ENCODE assay signal across 15 cellular contexts in genomic region chr19:4712771-4713170, GRCh38. TPM values are rescaled to one million over a fixed set of nuclear protein-coding genes. Genes with fewer than 3 reads are reported as not detected.
A peak's percentile ranks its signal among the peaks of the same experiment; 100 is the strongest.
DNase-seq lines count a peak whose midpoint lies in the region; ATAC-seq and TF ChIP-seq lines count a peak whose summit lies in the region.
"Had no signal": no experiment of that assay in that cellular context is flagged by ENCODE, and none has a peak within 500 bp of the region (broad histone marks: within the 10 kb centered on the region; RNA-seq: fewer than 3 reads in every experiment).

No MANE protein-coding gene starts in this region.

- H3K27me3 ChIP-seq in left ventricle myocardium inferior (ENCODE audit: low read depth), result no peaks in the 10 kb centered on the region
- no peaks in the 10 kb centered on the region for H3K27me3 ChIP-seq in foreskin keratinocyte
- no peaks in the 10 kb centered on the region for H3K27me3 ChIP-seq in sigmoid colon
- H3K27me3 ChIP-seq in A673 (replicated peaks; ENCODE audit: insufficient read depth, low read depth, low read length, poor library complexity), result no peaks in the 10 kb centered on the region
- H3K27me3 ChIP-seq: ovary had no signal

- H3K27ac ChIP-seq in left ventricle myocardium inferior (replicated peaks) (peak overlapping the region; percentile 91), foreskin keratinocyte (peak overlapping the region; percentile 1), sigmoid colon (peak overlapping the region; percentile 55 to 74 (median 67)), A673 (ENCODE audit: low read depth, low read length, poor library complexity, severe bottlenecking) (no peak overlapping the region)
- H3K27ac ChIP-seq: ovary had no signal

- DNase-seq in left ventricle myocardium inferior (peak; percentile 14), Right ventricle myocardium superior (no peak), foreskin keratinocyte (no peak), sigmoid colon (no peak), NCI-H146 (lab: John Stamatoyannopoulos, UW) (no peak), A673 (ENCODE audit: low spot score) (no peak)
- DNase-seq in stimulated activated CD4-positive, alpha-beta T cell treated with anti-CD3 and anti-CD28 coated beads, Interleukin-12 subunit alpha, Interleukin-12 subunit beta, amount 100 ng/mL, for 4 hours, result no peak
- DNase-seq: activated CD4-positive, CD25-positive, alpha-beta regulatory T cell; activated naive CD4-positive, alpha-beta T cell treated with Interleukin-2 at 50 U/mL for 16 hours; CD8-positive, alpha-beta memory T cell; erythroblast; mesendoderm; stimulated activated CD8-positive, alpha-beta memory T cell treated with anti-CD3 and anti-CD28 coated beads, Interleukin-4, amount 100 ng/mL, for 48 hours had no signal

- H3K36me3 ChIP-seq in left ventricle myocardium inferior (peaks cover 67% of the 10 kb centered on the region), sigmoid colon (peaks cover 8 to 83% (median 53%) of the 10 kb centered on the region in 4 donors), A673 (ENCODE audit: insufficient read depth, low read length, poor library complexity, severe bottlenecking) (peaks cover 31% of the 10 kb centered on the region)
- H3K36me3 ChIP-seq: ovary had no signal

- peak; percentile 13 for TF ChIP-seq CTCF in left ventricle myocardium inferior (IDR thresholded peaks at IDR 0.05; ENCODE audit: borderline replicate concordance)
- TF ChIP-seq CTCF in foreskin keratinocyte (conservative IDR thresholded peaks at IDR 0.05), result no peak
- TF ChIP-seq CTCF in sigmoid colon (IDR thresholded peaks at IDR 0.05), result no peak
- no peak for TF ChIP-seq CTCF in A673 (conservative IDR thresholded peaks at IDR 0.05; ENCODE audit: low read depth, low read length)

- POLR2A ChIA-PET in A673 (lab: Charles Lee; ENCODE audit: low non-redundant PET), result no interaction called here

- intact Hi-C loops in left ventricle myocardium inferior (cut with micrococcal nuclease) (no loop called here), Right ventricle myocardium superior (cut with DNase I) (no loop called here), sigmoid colon (cut with DNase I) (no loop called here), A673 (cut with micrococcal nuclease; ENCODE audit: unreplicated experiment) (no loop called here)

- TF ChIP-seq POLR2A in sigmoid colon (IDR thresholded peaks at IDR 0.05), result no peak

- TF ChIP-seq EP300 in sigmoid colon (IDR thresholded peaks at IDR 0.05), result no peak

- WGBS in sigmoid colon, 2 donors, result 81 to 90% methylated on average over 14 of the region's 14 CpGs

- CTCF ChIA-PET in A673 (lab: Charles Lee), result no interaction called here

- ATAC-seq in Right ventricle myocardium superior (ENCODE audit: poor library complexity), result no peak
- no peak for ATAC-seq in foreskin keratinocyte
- ATAC-seq in HG03469 (IDR thresholded peaks at IDR 0.05; ENCODE audit: unreplicated experiment), result no peak

- H3K9me3 ChIP-seq in left ventricle myocardium inferior (replicated peaks) (no peaks in the 10 kb centered on the region), sigmoid colon (no peaks in the 10 kb centered on the region), A673 (ENCODE audit: low read depth, low read length, poor library complexity, severe bottlenecking) (no peaks in the 10 kb centered on the region)
- H3K9me3 ChIP-seq: ovary had no signal

- peaks cover 83% of the 10 kb centered on the region for H3K4me1 ChIP-seq in left ventricle myocardium inferior
- peaks cover 32% of the 10 kb centered on the region for H3K4me1 ChIP-seq in foreskin keratinocyte
- H3K4me1 ChIP-seq in sigmoid colon, result peaks cover 0 to 24% (median 11%) of the 10 kb centered on the region in 4 donors
- H3K4me1 ChIP-seq in A673 (ENCODE audit: insufficient read depth, low read length, poor library complexity, severe bottlenecking), result no peaks in the 10 kb centered on the region

- no TSS peak for BruUV-seq in A673 (replicated peaks; lab: Mats Ljungman, UMichigan)

- H3K4me3 ChIP-seq in left ventricle myocardium inferior (peak overlapping the region; percentile 36), sigmoid colon (no peak overlapping the region), A673 (ENCODE audit: low read depth, low read length, poor library complexity, severe bottlenecking) (no peak overlapping the region)
- H3K4me3 ChIP-seq: ovary had no signal

RNA-seq across cellular contexts. Expression of gene DPP9, which starts 10.9 kb away (rescaled TPM):
- 52.5 TPM for total RNA-seq in left ventricle myocardium inferior
- total RNA-seq in Right ventricle myocardium superior, result 54.0 TPM
- 86.8 and 88.1 TPM in 2 replicates for total RNA-seq in foreskin keratinocyte
- 55.8 and 60.1 TPM in 2 replicates for polyA plus RNA-seq in foreskin keratinocyte
- total RNA-seq in sigmoid colon, result 10 to 100 TPM; 29.6 to 90.6 (median 40.5) TPM
- 10 to 100 TPM; 27.6 to 62.6 (median 31.7) TPM for polyA plus RNA-seq in sigmoid colon
- total RNA-seq in A673 (2021), result 60.2 and 65.7 TPM in 2 replicates

RNA-seq across cellular contexts. Expression of gene MYDGF, which starts 42.6 kb away (rescaled TPM):
- 26.3 TPM for total RNA-seq in left ventricle myocardium inferior
- 23.2 TPM for total RNA-seq in Right ventricle myocardium superior
- total RNA-seq in foreskin keratinocyte, result 127 and 150 TPM in 2 replicates
- 205 and 269 TPM in 2 replicates for polyA plus RNA-seq in foreskin keratinocyte
- 10 to 100 TPM; 25.7 to 37.4 (median 34.0) TPM for total RNA-seq in sigmoid colon
- 100 to 1,000 TPM in 1 of 3 donors, 10 to 100 TPM in 2; 34.2 to 200 (median 55.3) TPM for polyA plus RNA-seq in sigmoid colon
- total RNA-seq in A673 (2021), result 128 TPM in 2 replicates
